1 cellular context compared by ENCODE assay signal in genomic region chr2:142874293-142874814, GRCh38.
TF ChIP-seq lines count a peak whose summit lies in the region.

No MANE protein-coding gene starts in this region.

TF ChIP-seq in HepG2, 621 proteins besides CTCF, POLR2A, EP300 and RAD21 (continued from another document and continues in another):
- TF ChIP-seq SMAD1 (CRISPR knock-in tag; IDR thresholded peaks at IDR 0.05; ENCODE audit: borderline replicate concordance, low read depth) (no peak), ZNF44 (CRISPR knock-in tag; IDR thresholded peaks at IDR 0.05) (no peak), ZNF614 (CRISPR knock-in tag; IDR thresholded peaks at IDR 0.05; ENCODE audit: borderline replicate concordance) (no peak), ARID2 (CRISPR knock-in tag; IDR thresholded peaks at IDR 0.05; ENCODE audit: borderline replicate concordance) (no peak), ZNF891 (CRISPR knock-in tag; IDR thresholded peaks at IDR 0.05) (no peak), IKZF1 (IDR thresholded peaks at IDR 0.05) (no peak), ZBTB34 (CRISPR knock-in tag; IDR thresholded peaks at IDR 0.05) (no peak), ZNF572 (CRISPR knock-in tag; IDR thresholded peaks at IDR 0.05) (no peak), SALL2 (CRISPR knock-in tag; IDR thresholded peaks at IDR 0.05) (no peak), DMAP1 (CRISPR knock-in tag; IDR thresholded peaks at IDR 0.05) (no peak), ZNF792 (CRISPR knock-in tag; IDR thresholded peaks at IDR 0.05) (0 out of 2 replicates have a peak, but pooled peaks have one; percentile 22), PHF5A (CRISPR knock-in tag; IDR thresholded peaks at IDR 0.05; ENCODE audit: low read depth, unreplicated experiment) (no peak), NFE2 (CRISPR knock-in tag; IDR thresholded peaks at IDR 0.05) (no peak), ZNF543 (CRISPR knock-in tag; IDR thresholded peaks at IDR 0.05) (no peak), KLF16 (CRISPR knock-in tag; IDR thresholded peaks at IDR 0.05) (peak in 1 of 2 experiments; percentile 79; a peak in 2 of 4 replicates), ZNF766 (CRISPR knock-in tag; IDR thresholded peaks at IDR 0.05; ENCODE audit: borderline replicate concordance) (no peak), NFE2L1 (CRISPR knock-in tag; IDR thresholded peaks at IDR 0.05; ENCODE audit: borderline replicate concordance) (no peak), RFXANK (CRISPR knock-in tag; IDR thresholded peaks at IDR 0.05) (no peak), MTERF4 (CRISPR knock-in tag; IDR thresholded peaks at IDR 0.05) (no peak), HOXA3 (CRISPR knock-in tag; IDR thresholded peaks at IDR 0.05) (no peak), HDAC2 (CRISPR knock-in tag; IDR thresholded peaks at IDR 0.05) (peak; percentile 59; the same call in 1 of the 2 replicates), ZNF768 (CRISPR knock-in tag; IDR thresholded peaks at IDR 0.05) (no peak), TFAP4 (IDR thresholded peaks at IDR 0.05; ENCODE audit: borderline replicate concordance, low read depth) (peak; percentile 34; the same call in 1 of the 2 replicates), FOXO4 (CRISPR knock-in tag; conservative IDR thresholded peaks at IDR 0.05) (no peak), ZNF83 (CRISPR knock-in tag; IDR thresholded peaks at IDR 0.05; ENCODE audit: borderline replicate concordance) (no peak), TEF (CRISPR knock-in tag; IDR thresholded peaks at IDR 0.05) (no peak), ARID5B (CRISPR knock-in tag; IDR thresholded peaks at IDR 0.05) (peak; percentile 97), ZGPAT (CRISPR knock-in tag; IDR thresholded peaks at IDR 0.05) (peak; percentile 74), CAMTA2 (CRISPR knock-in tag; IDR thresholded peaks at IDR 0.05; ENCODE audit: borderline replicate concordance) (no peak), CREBL2 (CRISPR knock-in tag; IDR thresholded peaks at IDR 0.05; ENCODE audit: borderline replicate concordance) (no peak), AGO1 (IDR thresholded peaks at IDR 0.05; ENCODE audit: low read depth, low read length, poor library complexity, severe bottlenecking) (no peak), ZNF3 (CRISPR knock-in tag; IDR thresholded peaks at IDR 0.05) (no peak), SOX6 (IDR thresholded peaks at IDR 0.05) (no peak), SOX6 (CRISPR knock-in tag; IDR thresholded peaks at IDR 0.05) (peak; percentile 79), PLSCR1 (CRISPR knock-in tag; IDR thresholded peaks at IDR 0.05; ENCODE audit: borderline replicate concordance) (no peak), GPBP1L1 (CRISPR knock-in tag; IDR thresholded peaks at IDR 0.05) (no peak), GABPB1 (CRISPR knock-in tag; IDR thresholded peaks at IDR 0.05) (no peak), ZNF781 (CRISPR knock-in tag; IDR thresholded peaks at IDR 0.05; ENCODE audit: borderline replicate concordance, not compliant biosample characterization) (no peak), POLR2AphosphoS5 (IDR thresholded peaks at IDR 0.05; ENCODE audit: low read depth, low read length) (no peak), ZSCAN22 (CRISPR knock-in tag; IDR thresholded peaks at IDR 0.05) (no peak), RCOR2 (CRISPR knock-in tag; IDR thresholded peaks at IDR 0.05) (no peak), RBFOX2 (IDR thresholded peaks at IDR 0.05; ENCODE audit: low read depth, low read length) (0 out of 2 replicates have a peak, but pooled peaks have one; percentile 24), AKNA (CRISPR knock-in tag; IDR thresholded peaks at IDR 0.05; ENCODE audit: borderline replicate concordance) (no peak), PHF8 (CRISPR knock-in tag; IDR thresholded peaks at IDR 0.05) (no peak), ZNF10 (CRISPR knock-in tag; IDR thresholded peaks at IDR 0.05; ENCODE audit: borderline replicate concordance, low read depth) (no peak), THRA (CRISPR knock-in tag; IDR thresholded peaks at IDR 0.05; ENCODE audit: borderline replicate concordance) (no peak)
